11 cellular contexts compared by ENCODE assay signal in the genomic region with DNA sequence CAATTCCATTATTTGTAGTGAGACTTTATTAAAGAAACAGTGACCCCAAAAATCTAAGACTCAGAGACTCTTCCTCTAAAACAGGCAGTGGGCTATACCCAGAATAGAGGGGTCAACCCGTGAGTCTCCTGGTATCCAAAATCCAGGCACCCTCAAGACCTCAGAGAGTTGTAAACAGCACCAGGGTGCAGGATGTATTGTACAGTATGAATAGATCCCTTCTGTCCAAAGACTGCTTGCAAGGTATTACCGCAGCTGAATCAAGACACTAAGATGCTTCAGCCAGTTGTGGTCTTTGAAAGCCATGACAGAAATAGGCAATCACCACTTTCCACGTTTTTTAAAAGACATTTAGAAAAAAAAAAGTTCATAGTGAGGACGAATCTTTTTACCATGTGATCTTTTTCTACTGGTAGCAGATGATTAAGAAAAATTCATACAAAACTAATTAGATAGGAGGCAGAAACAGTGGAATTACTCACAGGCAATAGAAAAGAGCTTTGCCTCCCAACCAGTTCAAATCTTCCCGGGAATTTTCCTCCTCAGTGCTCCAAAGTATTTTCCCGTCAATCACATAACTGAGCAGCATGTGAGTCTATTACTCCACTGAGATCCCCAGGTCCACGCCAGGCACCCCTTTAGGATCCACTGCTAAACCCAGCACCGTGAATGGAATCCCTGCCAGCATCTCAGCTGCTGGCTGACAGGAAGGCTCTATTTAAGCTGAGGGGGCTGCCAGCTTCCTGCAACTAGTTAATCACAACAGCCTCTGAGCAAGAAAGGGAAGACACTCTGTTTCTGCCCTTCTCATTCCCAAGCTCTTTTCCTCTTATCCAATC.
DNase-seq lines count a peak whose midpoint lies in the region; ATAC-seq lines count a peak whose summit lies in the region.
"Had no signal": no experiment of that assay in that cellular context is flagged by ENCODE, and none has a peak within 500 bp of the region (broad histone marks: within the 10 kb centered on the region; RNA-seq: fewer than 3 reads in every experiment).

No MANE protein-coding gene starts in this region.

- peaks cover 89 to 100% of the 10 kb centered on the region in 2 donors for H3K4me1 Mint-ChIP-seq in natural killer cell treated with Interleukin-12 subunit alpha and Interleukin-12 subunit beta and Interleukin-15 and Interleukin-18, amount 100 ng/mL, for 72 hours (ENCODE audit: low read depth in 2 of 2)

- no peaks in the 10 kb centered on the region for H3K27me3 Mint-ChIP-seq in natural killer cell treated with Interleukin-12 subunit alpha and Interleukin-12 subunit beta and Interleukin-15 and Interleukin-18, amount 100 ng/mL, for 72 hours

- H3K36me3 Mint-ChIP-seq in natural killer cell treated with Interleukin-12 subunit alpha and Interleukin-12 subunit beta and Interleukin-15 and Interleukin-18, amount 100 ng/mL, for 72 hours: peaks cover 94% of the 10 kb centered on the region

- no peak overlapping the region for H2AFZ ChIP-seq in Karpas-422 (ENCODE audit: low read length)

- ATAC-seq in natural killer cell treated with Interleukin-12 subunit alpha and Interleukin-12 subunit beta and Interleukin-15 and Interleukin-18, amount 100 ng/mL, for 72 hours: no peak
- no peak for ATAC-seq in HG03280 (IDR thresholded peaks at IDR 0.05; ENCODE audit: unreplicated experiment)

- H3K36me3 ChIP-seq in BLaER1: peaks cover 92% of the 10 kb centered on the region
- H3K36me3 ChIP-seq in Karpas-422 (ENCODE audit: insufficient read depth, low read length): peaks cover 34% of the 10 kb centered on the region
- peaks cover 48% of the 10 kb centered on the region for H3K36me3 ChIP-seq in effector memory CD4-positive, alpha-beta T cell (ENCODE audit: control insufficient read depth, insufficient read depth, low read length)

- H3K9ac ChIP-seq in BLaER1 (0 out of 2 replicates have a peak overlapping the region, but pooled peaks have one; percentile 20), Karpas-422 (ENCODE audit: low read length) (peak overlapping the region; percentile 64)

- H4K20me1 ChIP-seq in BLaER1 (peaks cover 12% of the 10 kb centered on the region; the same call in 1 of the 2 replicates), Karpas-422 (ENCODE audit: insufficient read depth, low read depth, low read length) (peaks cover 8% of the 10 kb centered on the region; the same call in 1 of the 2 replicates)

- H3K4me3 ChIP-seq in BLaER1: no peak overlapping the region
- peak overlapping the region; percentile 19; the same call in 1 of the 2 replicates for H3K4me3 ChIP-seq in Karpas-422 (ENCODE audit: low read length)
- H3K4me3 ChIP-seq in effector memory CD4-positive, alpha-beta T cell (ENCODE audit: insufficient read depth, low read depth, low read length, poor library complexity, severe bottlenecking): peak overlapping the region; percentile 13

- H3K27ac Mint-ChIP-seq in natural killer cell treated with Interleukin-12 subunit alpha and Interleukin-12 subunit beta and Interleukin-15 and Interleukin-18, amount 100 ng/mL, for 72 hours: peak overlapping the region; percentile 95 to 96

- H3K27ac ChIP-seq in BLaER1 (no peak overlapping the region), Karpas-422 (ENCODE audit: low read length) (peak overlapping the region; percentile 98)
- H3K27ac ChIP-seq in effector memory CD4-positive, alpha-beta T cell (ENCODE audit: insufficient read depth, low read length, poor library complexity, severe bottlenecking): peak overlapping the region; percentile 93

- DNase-seq in Karpas-422: no peak
- DNase-seq in effector memory CD4-positive, alpha-beta T cell: no peak
- no peak for DNase-seq in natural killer cell treated with Interleukin-12 subunit alpha and Interleukin-12 subunit beta and Interleukin-15 and Interleukin-18, amount 100 ng/mL, for 72 hours (ENCODE audit: low spot score)
- no peak for DNase-seq in NCI-H1105 (lab: John Stamatoyannopoulos, UW)
- DNase-seq in HUDEP-2 (lab: John Stamatoyannopoulos, UW; ENCODE audit: unreplicated experiment in 76 of 76): no peak
- no peak for DNase-seq in AG08396 (ENCODE audit: low spot score)
- DNase-seq: COR-L47; head of caudate nucleus; stimulated activated naive CD4-positive, alpha-beta T cell treated with Interleukin-2 at 50 U/mL for 16 hours had no signal

- peaks cover 49% of the 10 kb centered on the region for H3K79me2 ChIP-seq in Karpas-422 (ENCODE audit: low read length)

- H3K4me1 ChIP-seq in BLaER1: peaks cover 22% of the 10 kb centered on the region
- peaks cover 100% of the 10 kb centered on the region for H3K4me1 ChIP-seq in Karpas-422 (ENCODE audit: low read length)
- H3K4me1 ChIP-seq in effector memory CD4-positive, alpha-beta T cell (ENCODE audit: control insufficient read depth, insufficient read depth, low read length, poor library complexity, severe bottlenecking): peaks cover 90% of the 10 kb centered on the region

- H3K4me2 ChIP-seq in BLaER1 (no peak overlapping the region), Karpas-422 (ENCODE audit: low read depth, low read length, poor library complexity, severe bottlenecking) (peak overlapping the region; percentile 76)

- H3K4me3 Mint-ChIP-seq in natural killer cell treated with Interleukin-12 subunit alpha and Interleukin-12 subunit beta and Interleukin-15 and Interleukin-18, amount 100 ng/mL, for 72 hours: peak overlapping the region; percentile 88

- no peaks in the 10 kb centered on the region for H3K9me2 ChIP-seq in Karpas-422 (replicated peaks; ENCODE audit: insufficient read depth, low read length)

- no peaks in the 10 kb centered on the region for H3K9me3 Mint-ChIP-seq in natural killer cell treated with Interleukin-12 subunit alpha and Interleukin-12 subunit beta and Interleukin-15 and Interleukin-18, amount 100 ng/mL, for 72 hours

- H3K9me3 ChIP-seq in BLaER1 (no peaks in the 10 kb centered on the region), Karpas-422 (ENCODE audit: low read length) (no peaks in the 10 kb centered on the region)
- H3K9me3 ChIP-seq in effector memory CD4-positive, alpha-beta T cell (ENCODE audit: control insufficient read depth, low read length): no peaks in the 10 kb centered on the region

- H3K27me3 ChIP-seq in BLaER1 (no peaks in the 10 kb centered on the region), Karpas-422 (ENCODE audit: low read length) (no peaks in the 10 kb centered on the region)
- H3K27me3 ChIP-seq in effector memory CD4-positive, alpha-beta T cell (replicated peaks; ENCODE audit: control insufficient read depth, insufficient read depth, low read length, poor library complexity, severe bottlenecking): no peaks in the 10 kb centered on the region
